In genomic region chr13:109704771-109705628, GRCh38 we compare ENCODE assay signal across 9 cellular contexts.
DNase-seq lines count a peak whose midpoint lies in the region; ATAC-seq, FAIRE-seq and TF ChIP-seq lines count a peak whose summit lies in the region.
"Had no signal": no experiment of that assay in that cellular context is flagged by ENCODE, and none has a peak within 500 bp of the region (broad histone marks: within the 10 kb centered on the region; RNA-seq: fewer than 3 reads in every experiment).

No MANE protein-coding gene starts in this region.

- peaks cover 14% of the 10 kb centered on the region for H3K27me3 Mint-ChIP-seq in activated T-helper 1 cell treated with anti-CD3 and anti-CD28 coated beads, Interleukin-12 subunit alpha, Interleukin-12 subunit beta, Interleukin-2, Interleukin-4 antibody, amounts not matched to agents 30 ng/mL and 10 ng/mL and 1 ng/mL, durations not matched to agents 14 hours and 24 hours and 36 hours (ENCODE audit: insufficient read depth)

- H3K9me3 ChIP-seq in pancreas, result no peaks in the 10 kb centered on the region

- H3K4me1 Mint-ChIP-seq in activated T-helper 1 cell treated with anti-CD3 and anti-CD28 coated beads, Interleukin-12 subunit alpha, Interleukin-12 subunit beta, Interleukin-2, Interleukin-4 antibody, amounts not matched to agents 30 ng/mL and 10 ng/mL and 1 ng/mL, durations not matched to agents 14 hours and 24 hours and 36 hours (ENCODE audit: low read depth), result no peaks in the 10 kb centered on the region

- intact Hi-C loops in pancreas (cut with DNase I), result no loop called here
- intact Hi-C loops in activated T-helper 1 cell treated with anti-CD3 and anti-CD28 coated beads, Interleukin-12 subunit alpha, Interleukin-12 subunit beta, Interleukin-2, Interleukin-4 antibody, amounts not matched to agents 30 ng/mL and 10 ng/mL and 1 ng/mL, durations not matched to agents 14 hours and 24 hours and 36 hours (cut with micrococcal nuclease), result no loop called here

- no peak overlapping the region for H3K4me3 ChIP-seq in pancreas

- DNase-seq in GF-D8 (lab: John Stamatoyannopoulos, UW) (peak; percentile 99), NOMO-1 treated with DMSO at 0.1 percent for 48 hours (lab: John Stamatoyannopoulos, UW; ENCODE audit: unreplicated experiment) (peak; percentile 58), fibroblast of gingiva (ENCODE audit: low read depth) (peak; percentile 74), pancreas (peak in 1 of 6 donors; percentile 37), EL (no peak)
- DNase-seq in activated T-helper 1 cell treated with anti-CD3 and anti-CD28 coated beads, Interleukin-12 subunit alpha, Interleukin-12 subunit beta, Interleukin-2, Interleukin-4 antibody, amounts not matched to agents 30 ng/mL and 10 ng/mL and 1 ng/mL, durations not matched to agents 14 hours and 24 hours and 36 hours (ENCODE audit: low spot score), result no peak
- DNase-seq: stimulated activated CD4-positive, alpha-beta T cell treated with anti-CD3 and anti-CD28 coated beads, Interleukin-12 subunit alpha, Interleukin-12 subunit beta, amount 100 ng/mL, for 4 hours had no signal

- no peak overlapping the region for H3K4me3 Mint-ChIP-seq in activated T-helper 1 cell treated with anti-CD3 and anti-CD28 coated beads, Interleukin-12 subunit alpha, Interleukin-12 subunit beta, Interleukin-2, Interleukin-4 antibody, amounts not matched to agents 30 ng/mL and 10 ng/mL and 1 ng/mL, durations not matched to agents 14 hours and 24 hours and 36 hours

- no peaks in the 10 kb centered on the region for H3K4me1 ChIP-seq in pancreas

- no peak for TF ChIP-seq CTCF in pancreas (IDR thresholded peaks at IDR 0.05)

- H3K36me3 Mint-ChIP-seq in activated T-helper 1 cell treated with anti-CD3 and anti-CD28 coated beads, Interleukin-12 subunit alpha, Interleukin-12 subunit beta, Interleukin-2, Interleukin-4 antibody, amounts not matched to agents 30 ng/mL and 10 ng/mL and 1 ng/mL, durations not matched to agents 14 hours and 24 hours and 36 hours (ENCODE audit: low read depth), result no peaks in the 10 kb centered on the region

- FAIRE-seq in pancreas (lab: Jason Lieb, UNC), result no peak

- peak in 3 of 4 donors; percentile 40 to 79 (median 68) for ATAC-seq in pancreas
- no peak for ATAC-seq in HG02610 (IDR thresholded peaks at IDR 0.05; ENCODE audit: unreplicated experiment)
- ATAC-seq in GM18868 (IDR thresholded peaks at IDR 0.05; ENCODE audit: unreplicated experiment), result no peak

- H3K9me3 Mint-ChIP-seq in activated T-helper 1 cell treated with anti-CD3 and anti-CD28 coated beads, Interleukin-12 subunit alpha, Interleukin-12 subunit beta, Interleukin-2, Interleukin-4 antibody, amounts not matched to agents 30 ng/mL and 10 ng/mL and 1 ng/mL, durations not matched to agents 14 hours and 24 hours and 36 hours, result no peaks in the 10 kb centered on the region

- H3K27ac ChIP-seq in pancreas, result no peak overlapping the region

- no peaks in the 10 kb centered on the region for H3K36me3 ChIP-seq in pancreas

- 61 to 73% methylated on average over 22 of the region's 22 CpGs for WGBS in pancreas, 2 donors

- H3K27ac Mint-ChIP-seq in activated T-helper 1 cell treated with anti-CD3 and anti-CD28 coated beads, Interleukin-12 subunit alpha, Interleukin-12 subunit beta, Interleukin-2, Interleukin-4 antibody, amounts not matched to agents 30 ng/mL and 10 ng/mL and 1 ng/mL, durations not matched to agents 14 hours and 24 hours and 36 hours, result no peak overlapping the region

- no peaks in the 10 kb centered on the region for H3K27me3 ChIP-seq in pancreas

Comparison
In these comparisons a context has a peak if more than half of its experiments do, and no peak if none do; other contexts are left out.
1. DNase-seq: peak in GF-D8 (single experiment), NOMO-1 treated with DMSO at 0.1 percent for 48 hours (single experiment) and fibroblast of gingiva (single experiment); none in EL (single experiment) and activated T-helper 1 cell treated with anti-CD3 and anti-CD28 coated beads, Interleukin-12 subunit alpha, Interleukin-12 subunit beta, Interleukin-2, Interleukin-4 antibody, amounts not matched to agents 30 ng/mL and 10 ng/mL and 1 ng/mL, durations not matched to agents 14 hours and 24 hours and 36 hours (single experiment).
2. ATAC-seq: peak in pancreas (3 of 4); none in HG02610 (single experiment) and GM18868 (single experiment).